13 cellular contexts compared by ENCODE assay signal in genomic region chr3:28320981-28321380, GRCh38. TPM values are rescaled to one million over a fixed set of nuclear protein-coding genes. Genes with fewer than 3 reads are reported as not detected.
DNase-seq lines count a peak whose midpoint lies in the region; ATAC-seq and TF ChIP-seq lines count a peak whose summit lies in the region.
"Had no signal": no experiment of that assay in that cellular context is flagged by ENCODE, and none has a peak within 500 bp of the region (broad histone marks: within the 10 kb centered on the region; RNA-seq: fewer than 3 reads in every experiment).

No MANE protein-coding gene starts in this region.

- POLR2A ChIA-PET in activated CD8-positive, alpha-beta T cell treated with anti-CD3 and anti-CD28 coated beads for 36 hours (lab: Charles Lee): no interaction called here
- POLR2A ChIA-PET in activated CD8-positive, alpha-beta T cell treated with anti-CD3 and anti-CD28 coated beads, Interleukin-2, amount 10 ng/mL, durations not matched to agents 7 days and 5 days (lab: Charles Lee): interaction anchor here (1.2 kb wide), 1 partner anchor 28 kb away, joined by 5 read pairs; the partner anchor contains the start of genes AZI2 and ZCWPW2

- no peak for DNase-seq in activated CD8-positive, alpha-beta T cell treated with anti-CD3 and anti-CD28 coated beads for 36 hours
- DNase-seq in activated CD8-positive, alpha-beta T cell treated with anti-CD3 and anti-CD28 coated beads, Interleukin-2, amount 10 ng/mL, durations not matched to agents 7 days and 5 days: no peak
- no peak for DNase-seq in activated T-helper 1 cell treated with anti-CD3 and anti-CD28 coated beads, Interleukin-12 subunit alpha, Interleukin-12 subunit beta, Interleukin-2, Interleukin-4 antibody, amounts not matched to agents 30 ng/mL and 10 ng/mL and 1 ng/mL, durations not matched to agents 14 hours and 24 hours and 36 hours (ENCODE audit: low spot score)
- DNase-seq in immature natural killer cell (no peak), left ventricle myocardium inferior (no peak), G401 (ENCODE audit: low spot score) (no peak)
- DNase-seq: ACHN, DMS53 had no signal

- no peaks in the 10 kb centered on the region for H3K9me3 Mint-ChIP-seq in activated CD8-positive, alpha-beta T cell treated with anti-CD3 and anti-CD28 coated beads for 36 hours
- H3K9me3 Mint-ChIP-seq in activated CD8-positive, alpha-beta T cell treated with anti-CD3 and anti-CD28 coated beads, Interleukin-2, amount 10 ng/mL, durations not matched to agents 7 days and 5 days (ENCODE audit: insufficient read depth): no peaks in the 10 kb centered on the region
- no peaks in the 10 kb centered on the region for H3K9me3 Mint-ChIP-seq in activated T-helper 1 cell treated with anti-CD3 and anti-CD28 coated beads, Interleukin-12 subunit alpha, Interleukin-12 subunit beta, Interleukin-2, Interleukin-4 antibody, amounts not matched to agents 30 ng/mL and 10 ng/mL and 1 ng/mL, durations not matched to agents 14 hours and 24 hours and 36 hours
- H3K9me3 Mint-ChIP-seq in immature natural killer cell: no peaks in the 10 kb centered on the region
- H3K9me3 Mint-ChIP-seq: CD14-positive monocyte had no signal

- no peak overlapping the region for H3K4me3 Mint-ChIP-seq in activated CD8-positive, alpha-beta T cell treated with anti-CD3 and anti-CD28 coated beads for 36 hours
- H3K4me3 Mint-ChIP-seq in activated CD8-positive, alpha-beta T cell treated with anti-CD3 and anti-CD28 coated beads, Interleukin-2, amount 10 ng/mL, durations not matched to agents 7 days and 5 days: no peak overlapping the region
- no peak overlapping the region for H3K4me3 Mint-ChIP-seq in activated T-helper 1 cell treated with anti-CD3 and anti-CD28 coated beads, Interleukin-12 subunit alpha, Interleukin-12 subunit beta, Interleukin-2, Interleukin-4 antibody, amounts not matched to agents 30 ng/mL and 10 ng/mL and 1 ng/mL, durations not matched to agents 14 hours and 24 hours and 36 hours
- H3K4me3 Mint-ChIP-seq in immature natural killer cell: peak overlapping the region in 3 of 5 donors; percentile 1 to 30 (median 8)
- H3K4me3 Mint-ChIP-seq: CD14-positive monocyte had no signal

- H3K4me2 ChIP-seq in BLaER1: peak overlapping the region; percentile 64

- H3K4me1 ChIP-seq in BLaER1 (peaks cover 70% of the 10 kb centered on the region), left ventricle myocardium inferior (no peaks in the 10 kb centered on the region)

- no peak for TF ChIP-seq CTCF in activated CD8-positive, alpha-beta T cell treated with anti-CD3 and anti-CD28 coated beads for 36 hours (IDR thresholded peaks at IDR 0.05)
- no peak for TF ChIP-seq CTCF in left ventricle myocardium inferior (IDR thresholded peaks at IDR 0.05; ENCODE audit: borderline replicate concordance)

- H3K9ac ChIP-seq in BLaER1: no peak overlapping the region

- H3K36me3 ChIP-seq in BLaER1 (peaks cover 35% of the 10 kb centered on the region), left ventricle myocardium inferior (peaks cover 61% of the 10 kb centered on the region)

- H3K4me3 ChIP-seq in BLaER1 (no peak overlapping the region), left ventricle myocardium inferior (no peak overlapping the region)
- H3K4me3 ChIP-seq: HAP-1 had no signal

- H3K4me1 Mint-ChIP-seq in activated CD8-positive, alpha-beta T cell treated with anti-CD3 and anti-CD28 coated beads for 36 hours (ENCODE audit: low read depth): peaks cover 31% of the 10 kb centered on the region
- H3K4me1 Mint-ChIP-seq in activated CD8-positive, alpha-beta T cell treated with anti-CD3 and anti-CD28 coated beads, Interleukin-2, amount 10 ng/mL, durations not matched to agents 7 days and 5 days (ENCODE audit: low read depth): peaks cover 30% of the 10 kb centered on the region
- peaks cover 45% of the 10 kb centered on the region for H3K4me1 Mint-ChIP-seq in activated T-helper 1 cell treated with anti-CD3 and anti-CD28 coated beads, Interleukin-12 subunit alpha, Interleukin-12 subunit beta, Interleukin-2, Interleukin-4 antibody, amounts not matched to agents 30 ng/mL and 10 ng/mL and 1 ng/mL, durations not matched to agents 14 hours and 24 hours and 36 hours (ENCODE audit: low read depth)
- H3K4me1 Mint-ChIP-seq in immature natural killer cell: peaks cover 64 to 94% of the 10 kb centered on the region in 2 donors
- H3K4me1 Mint-ChIP-seq: CD14-positive monocyte had no signal

- in situ Hi-C loops in G401 (cut with HindIII; ENCODE audit: low sequenced_read_pairs): no loop called here

- CTCF ChIA-PET in activated CD8-positive, alpha-beta T cell treated with anti-CD3 and anti-CD28 coated beads for 36 hours (lab: Charles Lee): interaction anchor here (1.3 to 9.0 kb wide), 4 partner anchors 20 to 609 kb away, joined by 4 to 99 read pairs (median 6); partner anchors contain the start of gene EOMES
- CTCF ChIA-PET in activated CD8-positive, alpha-beta T cell treated with anti-CD3 and anti-CD28 coated beads, Interleukin-2, amount 10 ng/mL, durations not matched to agents 7 days and 5 days (lab: Charles Lee): interaction anchor here (0.7 to 2.9 kb wide), 7 partner anchors 25 to 609 kb away, joined by 3 to 27 read pairs (median 5); partner anchors contain the start of genes AZI2, EOMES and ZCWPW2

- H3K9me3 ChIP-seq in BLaER1 (no peaks in the 10 kb centered on the region), left ventricle myocardium inferior (replicated peaks) (no peaks in the 10 kb centered on the region)
- H3K9me3 ChIP-seq: HAP-1 had no signal

- no peak for ATAC-seq in activated CD8-positive, alpha-beta T cell treated with anti-CD3 and anti-CD28 coated beads for 36 hours
- no peak for ATAC-seq in activated CD8-positive, alpha-beta T cell treated with anti-CD3 and anti-CD28 coated beads, Interleukin-2, amount 10 ng/mL, durations not matched to agents 7 days and 5 days
- no peak for ATAC-seq in HG03520 (IDR thresholded peaks at IDR 0.05; ENCODE audit: unreplicated experiment)

- H3K27ac ChIP-seq in BLaER1: no peak overlapping the region
- H3K27ac ChIP-seq in left ventricle myocardium inferior (replicated peaks): no peak overlapping the region

- H3K36me3 Mint-ChIP-seq in activated CD8-positive, alpha-beta T cell treated with anti-CD3 and anti-CD28 coated beads for 36 hours (ENCODE audit: low read depth): peaks cover 31% of the 10 kb centered on the region
- peaks cover 39% of the 10 kb centered on the region for H3K36me3 Mint-ChIP-seq in activated CD8-positive, alpha-beta T cell treated with anti-CD3 and anti-CD28 coated beads, Interleukin-2, amount 10 ng/mL, durations not matched to agents 7 days and 5 days (ENCODE audit: low read depth)
- H3K36me3 Mint-ChIP-seq in activated T-helper 1 cell treated with anti-CD3 and anti-CD28 coated beads, Interleukin-12 subunit alpha, Interleukin-12 subunit beta, Interleukin-2, Interleukin-4 antibody, amounts not matched to agents 30 ng/mL and 10 ng/mL and 1 ng/mL, durations not matched to agents 14 hours and 24 hours and 36 hours (ENCODE audit: low read depth): peaks cover 36% of the 10 kb centered on the region
- H3K36me3 Mint-ChIP-seq in immature natural killer cell: peaks cover 33 to 39% (median 36%) of the 10 kb centered on the region in 3 donors

- no peaks in the 10 kb centered on the region for H3K27me3 Mint-ChIP-seq in activated CD8-positive, alpha-beta T cell treated with anti-CD3 and anti-CD28 coated beads for 36 hours
- no peaks in the 10 kb centered on the region for H3K27me3 Mint-ChIP-seq in activated CD8-positive, alpha-beta T cell treated with anti-CD3 and anti-CD28 coated beads, Interleukin-2, amount 10 ng/mL, durations not matched to agents 7 days and 5 days (ENCODE audit: low read depth)
- H3K27me3 Mint-ChIP-seq in activated T-helper 1 cell treated with anti-CD3 and anti-CD28 coated beads, Interleukin-12 subunit alpha, Interleukin-12 subunit beta, Interleukin-2, Interleukin-4 antibody, amounts not matched to agents 30 ng/mL and 10 ng/mL and 1 ng/mL, durations not matched to agents 14 hours and 24 hours and 36 hours (ENCODE audit: insufficient read depth): no peaks in the 10 kb centered on the region
- peaks cover 0 to 1% (median 0%) of the 10 kb centered on the region in 3 donors for H3K27me3 Mint-ChIP-seq in immature natural killer cell (ENCODE audit: low read depth in 3 of 3)

- intact Hi-C loops in activated CD8-positive, alpha-beta T cell treated with anti-CD3 and anti-CD28 coated beads for 36 hours (cut with micrococcal nuclease): loop anchor here (10.0 kb wide), 1 partner anchor 416 kb away; no protein-coding TSS in a partner anchor
- intact Hi-C loops in activated T-helper 1 cell treated with anti-CD3 and anti-CD28 coated beads, Interleukin-12 subunit alpha, Interleukin-12 subunit beta, Interleukin-2, Interleukin-4 antibody, amounts not matched to agents 30 ng/mL and 10 ng/mL and 1 ng/mL, durations not matched to agents 14 hours and 24 hours and 36 hours (cut with micrococcal nuclease): loop anchor here (5.0 kb wide), 1 partner anchor 149 kb away; no protein-coding TSS in a partner anchor
- intact Hi-C loops in left ventricle myocardium inferior (cut with micrococcal nuclease): no loop called here

- H3K27me3 ChIP-seq in BLaER1: no peaks in the 10 kb centered on the region
- no peaks in the 10 kb centered on the region for H3K27me3 ChIP-seq in left ventricle myocardium inferior (ENCODE audit: low read depth)

- H3K27ac Mint-ChIP-seq in activated CD8-positive, alpha-beta T cell treated with anti-CD3 and anti-CD28 coated beads for 36 hours: peak overlapping the region; percentile 65
- no peak overlapping the region for H3K27ac Mint-ChIP-seq in activated CD8-positive, alpha-beta T cell treated with anti-CD3 and anti-CD28 coated beads, Interleukin-2, amount 10 ng/mL, durations not matched to agents 7 days and 5 days
- H3K27ac Mint-ChIP-seq in activated T-helper 1 cell treated with anti-CD3 and anti-CD28 coated beads, Interleukin-12 subunit alpha, Interleukin-12 subunit beta, Interleukin-2, Interleukin-4 antibody, amounts not matched to agents 30 ng/mL and 10 ng/mL and 1 ng/mL, durations not matched to agents 14 hours and 24 hours and 36 hours: peak overlapping the region; percentile 1
- peak overlapping the region; percentile 12 to 88 (median 80) for H3K27ac Mint-ChIP-seq in immature natural killer cell
- H3K27ac Mint-ChIP-seq: CD14-positive monocyte had no signal

- H4K20me1 ChIP-seq in BLaER1: no peaks in the 10 kb centered on the region

RNA-seq across cellular contexts. Expression of gene ZCWPW2, which starts 27.5 kb away (rescaled TPM):
- under 1 TPM in 1 of 2 experiments, not detected in 1; 0.68 TPM for total RNA-seq in activated CD8-positive, alpha-beta T cell treated with anti-CD3 and anti-CD28 coated beads for 36 hours
- total RNA-seq in activated CD8-positive, alpha-beta T cell treated with anti-CD3 and anti-CD28 coated beads, Interleukin-2, amount 10 ng/mL, durations not matched to agents 7 days and 5 days: under 1 TPM; 0.31 to 0.42 TPM
- 0.24 TPM in 1 of 2 replicates, not detected in the other for total RNA-seq in activated T-helper 1 cell treated with anti-CD3 and anti-CD28 coated beads, Interleukin-12 subunit alpha, Interleukin-12 subunit beta, Interleukin-2, Interleukin-4 antibody, amounts not matched to agents 30 ng/mL and 10 ng/mL and 1 ng/mL, durations not matched to agents 14 hours and 24 hours and 36 hours
- under 1 TPM in 2 of 3 donors, not detected in 1; 0.46 to 0.56 TPM for polyA plus RNA-seq in immature natural killer cell
- total RNA-seq in left ventricle myocardium inferior: 2.2 TPM
- total RNA-seq in G401 (2014; rRNA removed; shearing (Covaris generic)): 0.55 and 3.8 TPM in 2 replicates
- total RNA-seq: A172 had no signal

RNA-seq across cellular contexts. Expression of gene AZI2, which starts 27.6 kb away (rescaled TPM):
- 10 to 100 TPM; 35.1 to 39.1 TPM for total RNA-seq in activated CD8-positive, alpha-beta T cell treated with anti-CD3 and anti-CD28 coated beads for 36 hours
- total RNA-seq in activated CD8-positive, alpha-beta T cell treated with anti-CD3 and anti-CD28 coated beads, Interleukin-2, amount 10 ng/mL, durations not matched to agents 7 days and 5 days: 10 to 100 TPM; 52.0 to 55.3 TPM
- 43.7 and 44.8 TPM in 2 replicates for total RNA-seq in activated T-helper 1 cell treated with anti-CD3 and anti-CD28 coated beads, Interleukin-12 subunit alpha, Interleukin-12 subunit beta, Interleukin-2, Interleukin-4 antibody, amounts not matched to agents 30 ng/mL and 10 ng/mL and 1 ng/mL, durations not matched to agents 14 hours and 24 hours and 36 hours
- 10 to 100 TPM; 36.7 to 50.6 (median 38.1) TPM for polyA plus RNA-seq in immature natural killer cell
- 37.5 TPM for total RNA-seq in left ventricle myocardium inferior
- 69.6 and 73.8 TPM in 2 replicates for total RNA-seq in G401 (2014; rRNA removed; shearing (Covaris generic))

Comparison
In these comparisons a context has a peak if more than half of its experiments do, and no peak if none do; other contexts are left out.
1. H3K4me3 Mint-ChIP-seq: peak in immature natural killer cell (3 of 5); none in activated CD8-positive, alpha-beta T cell treated with anti-CD3 and anti-CD28 coated beads for 36 hours (single experiment), activated CD8-positive, alpha-beta T cell treated with anti-CD3 and anti-CD28 coated beads, Interleukin-2, amount 10 ng/mL, durations not matched to agents 7 days and 5 days (single experiment) and activated T-helper 1 cell treated with anti-CD3 and anti-CD28 coated beads, Interleukin-12 subunit alpha, Interleukin-12 subunit beta, Interleukin-2, Interleukin-4 antibody, amounts not matched to agents 30 ng/mL and 10 ng/mL and 1 ng/mL, durations not matched to agents 14 hours and 24 hours and 36 hours (single experiment).